In genomic region chr1:244269169-244269568, GRCh38 we compare ENCODE assay signal across 21 cellular contexts.
DNase-seq lines count a peak whose midpoint lies in the region; ATAC-seq, FAIRE-seq and TF ChIP-seq lines count a peak whose summit lies in the region.
"Had no signal": no experiment of that assay in that cellular context is flagged by ENCODE, and none has a peak within 500 bp of the region (broad histone marks: within the 10 kb centered on the region; RNA-seq: fewer than 3 reads in every experiment).

No MANE protein-coding gene starts in this region.

- H3K36me3 Mint-ChIP-seq in T-helper 17 cell (ENCODE audit: low read depth): no peaks in the 10 kb centered on the region
- H3K36me3 Mint-ChIP-seq: CD4-positive, alpha-beta memory T cell had no signal

- CTCF ChIA-PET in HEK293 (lab: Yijun Ruan, JAX) (interaction anchor here (0.6 to 1.0 kb wide), 4 partner anchors 31 to 925 kb away, joined by 3 to 5 read pairs (median 3); no protein-coding TSS in a partner anchor), Panc1 (lab: Charles Lee) (interaction anchor here (0.6 kb wide), 1 partner anchor 262 kb away, joined by 3 read pairs; no protein-coding TSS in a partner anchor)

- ATAC-seq in Panc1 (0 out of 2 replicates have a peak, but pooled peaks have one; percentile 36), T-helper 17 cell (no peak)

- no peak overlapping the region for H3K4me3 Mint-ChIP-seq in T-helper 17 cell
- H3K4me3 Mint-ChIP-seq: CD4-positive, alpha-beta memory T cell had no signal

- FAIRE-seq in small intestine (lab: Jason Lieb, UNC): no peak
- FAIRE-seq: GM19239, H54 had no signal

- peaks cover 3% of the 10 kb centered on the region for H3K4me1 Mint-ChIP-seq in T-helper 17 cell

- in situ Hi-C loops in Panc1 (cut with HindIII; ENCODE audit: low pct_unique_long_range_greater_than_20kb, low sequenced_read_pairs): no loop called here

- no peak overlapping the region for H3K27ac Mint-ChIP-seq in T-helper 17 cell
- H3K27ac Mint-ChIP-seq: CD4-positive, alpha-beta memory T cell had no signal

- H3K36me3 ChIP-seq in HEK293 (ENCODE audit: control insufficient read depth in 2 of 2, insufficient read depth in 1 of 2, low read length in 2 of 2) (no peaks in the 10 kb centered on the region), Panc1 (ENCODE audit: control insufficient read depth, insufficient read depth, low read length) (no peaks in the 10 kb centered on the region), small intestine (ENCODE audit: control insufficient read depth in 2 of 2, insufficient read depth in 2 of 2, low read length in 2 of 2) (no peaks in the 10 kb centered on the region)
- H3K36me3 ChIP-seq: SJSA1 had no signal

- peaks cover 16% of the 10 kb centered on the region for H3K27me3 Mint-ChIP-seq in T-helper 17 cell

- no peak for TF ChIP-seq CTCF in HEK293 (tag by site-specific recombination; IDR thresholded peaks at IDR 0.05)
- TF ChIP-seq CTCF in Panc1 (IDR thresholded peaks at IDR 0.05): no peak

- H3K4me3 ChIP-seq in HEK293 (ENCODE audit: low read depth, low read length) (no peak overlapping the region), Panc1 (ENCODE audit: low read depth in 2 of 2, low read length in 2 of 2) (peak overlapping the region; percentile 24 to 35; a peak in 3 of 4 replicates), small intestine (ENCODE audit: low read depth in 1 of 2, low read length in 2 of 2) (peak overlapping the region in 1 of 2 donors; percentile 21)
- H3K4me3 ChIP-seq: SJSA1 had no signal

- intact Hi-C loops in Panc1 (cut with micrococcal nuclease; ENCODE audit: unreplicated experiment): no loop called here

- no TSS peak for BruUV-seq in Panc1 (replicated peaks; lab: Mats Ljungman, UMichigan)

- H3K4me1 ChIP-seq in HEK293 (ENCODE audit: control insufficient read depth, insufficient read depth, low read length): no peaks in the 10 kb centered on the region
- H3K4me1 ChIP-seq in Panc1 (ENCODE audit: control insufficient read depth, insufficient read depth, low read length): no peaks in the 10 kb centered on the region
- H3K4me1 ChIP-seq in small intestine (ENCODE audit: control insufficient read depth in 2 of 2, insufficient read depth in 1 of 2, low read depth in 1 of 2, low read length in 1 of 2): no peaks in the 10 kb centered on the region

- DNase-seq in DMS53 (lab: John Stamatoyannopoulos, UW) (peak; percentile 77), Panc1 (ENCODE audit: low read depth, low spot score) (no peak), small intestine (peak; percentile 50), T-helper 17 cell (no peak), pons (ENCODE audit: low spot score) (no peak)
- DNase-seq in stimulated activated CD4-positive, alpha-beta T cell treated with anti-CD3 and anti-CD28 coated beads, Interleukin-4, amount 100 ng/mL, for 4 hours: no peak
- DNase-seq: C1 segment of cervical spinal cord; CD4-positive, alpha-beta memory T cell; COR-L47; DMS 273 treated with DMSO at 0.1 percent for 48 hours; DND-41; KBM-7; NCI-H2081; NCI-H2227 treated with DMSO at 0.1 percent for 48 hours; NCI-H526 treated with DMSO at 0.1 percent for 48 hours; Right ventricle myocardium superior; RPMI8226 had no signal

- H3K27ac ChIP-seq in HEK293 (ENCODE audit: extremely low read depth, low read depth, low read length) (no peak overlapping the region), Panc1 (ENCODE audit: low read length) (no peak overlapping the region), small intestine (ENCODE audit: low read depth in 1 of 2, low read length in 1 of 2) (no peak overlapping the region)
- H3K27ac ChIP-seq: SJSA1 had no signal

- POLR2A ChIA-PET in HEK293 (lab: Yijun Ruan, JAX): interaction anchor here (0.8 kb wide), 1 partner anchor 28 kb away, joined by 4 read pairs; no protein-coding TSS in a partner anchor
- POLR2A ChIA-PET in Panc1 (lab: Charles Lee): no interaction called here

- H3K27me3 ChIP-seq in Panc1 (ENCODE audit: control insufficient read depth, insufficient read depth, low read length) (no peaks in the 10 kb centered on the region), small intestine (ENCODE audit: control insufficient read depth in 2 of 2, insufficient read depth in 2 of 2, low read length in 2 of 2) (peaks cover 0 to 2% of the 10 kb centered on the region in 2 donors)
- H3K27me3 ChIP-seq: SJSA1 had no signal

- 56 to 81% (median 63%) methylated on average over 15 of the region's 15 CpGs for WGBS in small intestine, 3 donors

- H3K9me3 ChIP-seq in HEK293 (ENCODE audit: control insufficient read depth, insufficient read depth, low read depth, low read length): no peaks in the 10 kb centered on the region
- no peaks in the 10 kb centered on the region for H3K9me3 ChIP-seq in Panc1 (ENCODE audit: control insufficient read depth, insufficient read depth, low read depth, low read length)
- H3K9me3 ChIP-seq in small intestine (ENCODE audit: control insufficient read depth, low read depth): no peaks in the 10 kb centered on the region
- H3K9me3 ChIP-seq in T-helper 17 cell (ENCODE audit: control insufficient read depth, low read length, poor library complexity, severe bottlenecking): no peaks in the 10 kb centered on the region

TF ChIP-seq in HEK293, 187 proteins besides CTCF, POLR2A, EP300 and RAD21:
- TF ChIP-seq ZNF157 (tag by site-specific recombination; IDR thresholded peaks at IDR 0.05) (peak; percentile 92), ZNF768 (tag by site-specific recombination; IDR thresholded peaks at IDR 0.05) (no peak)
- TF ChIP-seq, protein P1, sequence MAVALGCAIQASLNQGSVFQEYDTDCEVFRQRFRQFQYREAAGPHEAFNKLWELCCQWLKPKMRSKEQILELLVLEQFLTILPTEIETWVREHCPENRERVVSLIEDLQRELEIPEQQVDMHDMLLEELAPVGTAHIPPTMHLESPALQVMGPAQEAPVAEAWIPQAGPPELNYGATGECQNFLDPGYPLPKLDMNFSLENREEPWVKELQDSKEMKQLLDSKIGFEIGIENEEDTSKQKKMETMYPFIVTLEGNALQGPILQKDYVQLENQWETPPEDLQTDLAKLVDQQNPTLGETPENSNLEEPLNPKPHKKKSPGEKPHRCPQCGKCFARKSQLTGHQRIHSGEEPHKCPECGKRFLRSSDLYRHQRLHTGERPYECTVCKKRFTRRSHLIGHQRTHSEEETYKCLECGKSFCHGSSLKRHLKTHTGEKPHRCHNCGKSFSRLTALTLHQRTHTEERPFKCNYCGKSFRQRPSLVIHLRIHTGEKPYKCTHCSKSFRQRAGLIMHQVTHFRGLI (tag by site-specific recombination; IDR thresholded peaks at IDR 0.05): no peak

Comparison
In these comparisons a context has a peak if more than half of its experiments do, and no peak if none do; other contexts are left out.
1. DNase-seq: peak in DMS53 (single experiment) and small intestine (single experiment); none in Panc1 (single experiment), T-helper 17 cell (0 of 3), pons (single experiment) and stimulated activated CD4-positive, alpha-beta T cell treated with anti-CD3 and anti-CD28 coated beads, Interleukin-4, amount 100 ng/mL, for 4 hours (0 of 2).